In genomic region chr2:175948202-175948601, GRCh38 we compare ENCODE assay signal across 15 cellular contexts. TPM values are rescaled to one million over a fixed set of nuclear protein-coding genes. Genes with fewer than 3 reads are reported as not detected.
DNase-seq lines count a peak whose midpoint lies in the region; ATAC-seq and TF ChIP-seq lines count a peak whose summit lies in the region.
"Had no signal": no experiment of that assay in that cellular context is flagged by ENCODE, and none has a peak within 500 bp of the region (broad histone marks: within the 10 kb centered on the region; RNA-seq: fewer than 3 reads in every experiment).

No MANE protein-coding gene starts in this region.

- H3K27me3 Mint-ChIP-seq in mesothelial cell of epicardium (ENCODE audit: low read depth) = no peaks in the 10 kb centered on the region
- H3K27me3 Mint-ChIP-seq: B cell had no signal

- H3K79me2 ChIP-seq in hepatocyte = peaks cover 3% of the 10 kb centered on the region

- 55% methylated on average over 1 of the region's 1 CpG for WGBS in hepatocyte (ENCODE audit: low lambda C conversion rate, missing lambda C conversion rate)

- peaks cover 3% of the 10 kb centered on the region for H3K9me3 Mint-ChIP-seq in mesothelial cell of epicardium
- H3K9me3 Mint-ChIP-seq: CD8-positive, alpha-beta T cell had no signal

- in situ Hi-C loops in Panc1 (cut with HindIII; ENCODE audit: low pct_unique_long_range_greater_than_20kb, low sequenced_read_pairs) = no loop called here

- TF ChIP-seq CTCF in LNCaP clone FGC (IDR thresholded peaks at IDR 0.05; ENCODE audit: control insufficient read depth, extremely low read depth, insufficient read depth) = no peak
- no peak for TF ChIP-seq CTCF in Panc1 (IDR thresholded peaks at IDR 0.05)
- TF ChIP-seq CTCF in hepatocyte (IDR thresholded peaks at IDR 0.05; ENCODE audit: poor library complexity) = no peak
- no peak for TF ChIP-seq CTCF in mesothelial cell of epicardium (IDR thresholded peaks at IDR 0.05; ENCODE audit: unreplicated experiment)
- TF ChIP-seq CTCF in dorsolateral prefrontal cortex (IDR thresholded peaks at IDR 0.05 in 54 of 56, conservative IDR thresholded peaks at IDR 0.05 in 2 of 56; ENCODE audit: low read depth in 1 of 56, partially characterized antibody in 56 of 56) = no peak

- H3K27ac ChIP-seq in Panc1 (ENCODE audit: low read length) (peak overlapping the region; percentile 7; the same call in 1 of the 2 replicates), hepatocyte (peak overlapping the region; percentile 30), dorsolateral prefrontal cortex (no peak overlapping the region)
- H3K27ac ChIP-seq: BLaER1 treated with 17β-estradiol and CSF1 and Interleukin-3, amounts not matched to agents 10 nM and 100 nM; GM23248; HL-60 had no signal

- ATAC-seq in Panc1 (no peak), HG02642 (IDR thresholded peaks at IDR 0.05; ENCODE audit: poor library complexity, unreplicated experiment) (no peak)
- ATAC-seq: CD8-positive, alpha-beta T cell had no signal

- H3K36me3 Mint-ChIP-seq in mesothelial cell of epicardium = peaks cover 19% of the 10 kb centered on the region

- no peaks in the 10 kb centered on the region for H3K4me1 Mint-ChIP-seq in mesothelial cell of epicardium
- H3K4me1 Mint-ChIP-seq: B cell had no signal

- no peaks in the 10 kb centered on the region for H4K20me1 ChIP-seq in hepatocyte (ENCODE audit: insufficient read depth, poor library complexity, severe bottlenecking)
- H4K20me1 ChIP-seq: BLaER1 treated with 17β-estradiol and CSF1 and Interleukin-3, amounts not matched to agents 10 nM and 100 nM had no signal

- no peak overlapping the region for H3K4me3 Mint-ChIP-seq in mesothelial cell of epicardium
- H3K4me3 Mint-ChIP-seq: B cell; CD8-positive, alpha-beta T cell had no signal

- H2AFZ ChIP-seq in hepatocyte = no peak overlapping the region
- H2AFZ ChIP-seq: GM23248 had no signal

- H3K27ac Mint-ChIP-seq in mesothelial cell of epicardium = peak overlapping the region; percentile 43
- H3K27ac Mint-ChIP-seq: B cell; CD8-positive, alpha-beta T cell had no signal

- CTCF ChIA-PET in Panc1 (lab: Charles Lee) = no interaction called here

- H3K27me3 ChIP-seq in Panc1 (ENCODE audit: control insufficient read depth, insufficient read depth, low read length) (no peaks in the 10 kb centered on the region), hepatocyte (no peaks in the 10 kb centered on the region), dorsolateral prefrontal cortex (no peaks in the 10 kb centered on the region)
- H3K27me3 ChIP-seq: BLaER1 treated with 17β-estradiol and CSF1 and Interleukin-3, amounts not matched to agents 10 nM and 100 nM had no signal

- H3K4me3 ChIP-seq in LNCaP clone FGC (ENCODE audit: low read depth, low read length) = no peak overlapping the region
- H3K4me3 ChIP-seq in Panc1 (ENCODE audit: low read depth in 2 of 2, low read length in 2 of 2) = no peak overlapping the region
- H3K4me3 ChIP-seq in hepatocyte = no peak overlapping the region
- no peak overlapping the region for H3K4me3 ChIP-seq in dorsolateral prefrontal cortex
- H3K4me3 ChIP-seq: BLaER1 treated with 17β-estradiol and CSF1 and Interleukin-3, amounts not matched to agents 10 nM and 100 nM; GM23248; HAP-1 had no signal

- H3K4me1 ChIP-seq in Panc1 (ENCODE audit: control insufficient read depth, insufficient read depth, low read length) = no peaks in the 10 kb centered on the region
- no peaks in the 10 kb centered on the region for H3K4me1 ChIP-seq in hepatocyte (ENCODE audit: insufficient read depth)
- H3K4me1 ChIP-seq: BLaER1 treated with 17β-estradiol and CSF1 and Interleukin-3, amounts not matched to agents 10 nM and 100 nM; HAP-1 had no signal

- BruUV-seq in Panc1 (replicated peaks; lab: Mats Ljungman, UMichigan) = no TSS peak

- POLR2A ChIA-PET in Panc1 (lab: Charles Lee) = interaction anchor here (0.6 kb wide), 1 partner anchor 16 kb away, joined by 17 read pairs; no protein-coding TSS in a partner anchor

- no peaks in the 10 kb centered on the region for H3K36me3 ChIP-seq in Panc1 (ENCODE audit: control insufficient read depth, insufficient read depth, low read length)
- H3K36me3 ChIP-seq in hepatocyte (replicated peaks; ENCODE audit: insufficient read depth, low read depth) = no peaks in the 10 kb centered on the region

- intact Hi-C loops in Panc1 (cut with micrococcal nuclease; ENCODE audit: unreplicated experiment) (no loop called here), dorsolateral prefrontal cortex (cut with DNase I) (no loop called here)

- no peak overlapping the region for H3K4me2 ChIP-seq in hepatocyte
- H3K4me2 ChIP-seq: BLaER1 treated with 17β-estradiol and CSF1 and Interleukin-3, amounts not matched to agents 10 nM and 100 nM had no signal

- no peaks in the 10 kb centered on the region for H3K9me2 ChIP-seq in hepatocyte (replicated peaks; ENCODE audit: insufficient read depth)

- DNase-seq in LNCaP clone FGC (ENCODE audit: low read depth) = peak; percentile 10
- no peak for DNase-seq in Panc1 (ENCODE audit: low read depth, low spot score)
- peak; percentile 9 for DNase-seq in hepatocyte (ENCODE audit: low spot score)
- no peak for DNase-seq in mesothelial cell of epicardium (ENCODE audit: low spot score in 2 of 2, unreplicated experiment in 2 of 2)
- no peak for DNase-seq in superior temporal gyrus (ENCODE audit: extremely low spot score)
- no peak for DNase-seq in dorsolateral prefrontal cortex
- DNase-seq: Calu3; CD8-positive, alpha-beta T cell; GDM1; GM23248 had no signal

- no peaks in the 10 kb centered on the region for H3K9me3 ChIP-seq in Panc1 (ENCODE audit: control insufficient read depth, insufficient read depth, low read depth, low read length)
- no peaks in the 10 kb centered on the region for H3K9me3 ChIP-seq in hepatocyte (ENCODE audit: low read depth)
- H3K9me3 ChIP-seq: BLaER1 treated with 17β-estradiol and CSF1 and Interleukin-3, amounts not matched to agents 10 nM and 100 nM; HAP-1 had no signal

RNA-seq across cellular contexts. Expression of gene LNPK, which starts 53.9 kb away (rescaled TPM):
- total RNA-seq in Panc1 (2021; ENCODE audit: unreplicated experiment) = 27.3 TPM
- polyA plus RNA-seq in Panc1 (2012; ENCODE audit: insufficient read length) = 10.2 TPM
- 48.5 and 49.2 TPM in 2 replicates for total RNA-seq in hepatocyte
- 11.7 and 15.4 TPM in 2 replicates for polyA plus RNA-seq in hepatocyte
- total RNA-seq in mesothelial cell of epicardium = 29.4 to 31.7 TPM (median 30.2 TPM) in 3 replicates
- total RNA-seq in dorsolateral prefrontal cortex = 10 to 100 TPM; 29.0 to 89.5 (median 60.4) TPM

Comparison
In these comparisons a context has a peak if more than half of its experiments do, and no peak if none do; other contexts are left out.
1. DNase-seq: peak in LNCaP clone FGC (single experiment) and hepatocyte (single experiment); none in Panc1 (single experiment), mesothelial cell of epicardium (0 of 2), superior temporal gyrus (single experiment) and dorsolateral prefrontal cortex (0 of 10).
2. H3K27ac ChIP-seq: peak in Panc1 (single experiment) and hepatocyte (single experiment); none in dorsolateral prefrontal cortex (0 of 59).